ENCODE assay signal across 20 cellular contexts in genomic region chr1:119448112-119448511, GRCh38. TPM values are rescaled to one million over a fixed set of nuclear protein-coding genes. Genes with fewer than 3 reads are reported as not detected.
DNase-seq lines count a peak whose midpoint lies in the region; ATAC-seq, FAIRE-seq and TF ChIP-seq lines count a peak whose summit lies in the region.
"Had no signal": no experiment of that assay in that cellular context is flagged by ENCODE, and none has a peak within 500 bp of the region (broad histone marks: within the 10 kb centered on the region; RNA-seq: fewer than 3 reads in every experiment).

No MANE protein-coding gene starts in this region.

- no peak for ATAC-seq in Panc1
- ATAC-seq in GM18517 (IDR thresholded peaks at IDR 0.05; ENCODE audit: unreplicated experiment), result no peak
- ATAC-seq in left ventricle myocardium superior, result no peak
- ATAC-seq: psoas muscle; stimulated activated naive B cell treated with anti-CD40 and anti-IgM and Interleukin-4, amounts not matched to agents 10 μg/mL and 1 μg/mL and 100 μg/mL, for 72 hours had no signal

- no peak overlapping the region for H3K4me3 ChIP-seq in Panc1 (ENCODE audit: low read depth in 2 of 2, low read length in 2 of 2)
- H3K4me3 ChIP-seq: psoas muscle had no signal

- H3K27me3 ChIP-seq in Panc1 (ENCODE audit: control insufficient read depth, insufficient read depth, low read length), result no peaks in the 10 kb centered on the region; the same call in 1 of the 2 replicates
- H3K27me3 ChIP-seq: BE2C had no signal

- no peak overlapping the region for H3K27ac ChIP-seq in Panc1 (ENCODE audit: low read length)
- H3K27ac ChIP-seq: KMS-11, psoas muscle had no signal

- BruUV-seq in Panc1 (replicated peaks; lab: Mats Ljungman, UMichigan), result no TSS peak

- H3K9me3 ChIP-seq in Panc1 (ENCODE audit: control insufficient read depth, insufficient read depth, low read depth, low read length), result no peaks in the 10 kb centered on the region
- H3K9me3 ChIP-seq: BE2C, psoas muscle had no signal

- CTCF ChIA-PET in Panc1 (lab: Charles Lee), result no interaction called here

- no peak for FAIRE-seq in HTR-8/SVneo (lab: Jason Lieb, UNC)

- DNase-seq in COLO668 (lab: John Stamatoyannopoulos, UW; ENCODE audit: unreplicated experiment), result peak; percentile 18
- peak; percentile 19 for DNase-seq in H4 (ENCODE audit: low spot score)
- DNase-seq in Panc1 (ENCODE audit: low read depth, low spot score), result no peak
- peak; percentile 33 for DNase-seq in iPS-NIHi11 (ENCODE audit: low spot score)
- DNase-seq in left ventricle myocardium superior, result no peak
- DNase-seq in HTR-8/SVneo (ENCODE audit: insufficient read length, low spot score), result no peak
- no peak for DNase-seq in putamen (ENCODE audit: low spot score)
- DNase-seq: activated CD4-positive, alpha-beta T cell treated with anti-CD3 and anti-CD28 coated beads, Interleukin-2, amount 50 U/mL, for 1 hour; BE2C; midbrain; NCI-H2107; OCI-M1; psoas muscle; stimulated activated CD4-positive, alpha-beta T cell treated with anti-CD3 and anti-CD28 coated beads, Interleukin-2, amount 100 ng/mL, for 48 hours; stimulated activated naive B cell treated with anti-CD40 and anti-IgM and Interleukin-4, amounts not matched to agents 10 μg/mL and 1 μg/mL and 100 μg/mL, for 72 hours; T-helper 1 cell had no signal

- intact Hi-C loops in Panc1 (cut with micrococcal nuclease; ENCODE audit: unreplicated experiment) (no loop called here), left ventricle myocardium superior (cut with micrococcal nuclease) (no loop called here)

- POLR2A ChIA-PET in Panc1 (lab: Charles Lee), result no interaction called here

- in situ Hi-C loops in Panc1 (cut with HindIII; ENCODE audit: low pct_unique_long_range_greater_than_20kb, low sequenced_read_pairs), result no loop called here

- H3K36me3 ChIP-seq in Panc1 (ENCODE audit: control insufficient read depth, insufficient read depth, low read length), result no peaks in the 10 kb centered on the region
- H3K36me3 ChIP-seq: BE2C had no signal

- peak; percentile 31 for TF ChIP-seq CTCF in Panc1 (IDR thresholded peaks at IDR 0.05)

- H3K4me1 ChIP-seq in Panc1 (ENCODE audit: control insufficient read depth, insufficient read depth, low read length), result no peaks in the 10 kb centered on the region
- H3K4me1 ChIP-seq: BE2C, psoas muscle had no signal

RNA-seq across cellular contexts. Expression of gene HSD3B2, which starts 33.2 kb away (rescaled TPM):
- not detected in 2 replicates for total RNA-seq in H4 (2014; rRNA removed; shearing (Covaris generic))
- total RNA-seq in Panc1 (2021; ENCODE audit: unreplicated experiment) (1.2 TPM), left ventricle myocardium superior (not detected)
- polyA plus RNA-seq in Panc1 (2012; ENCODE audit: insufficient read length), result not detected
- total RNA-seq: activated T-helper 2 cell treated with anti-CD3 and anti-CD28 coated beads, Interferon-gamma antibody, Interleukin-2, Interleukin-4, amounts not matched to agents 10 μg/mL and 5 μg/mL and 100 μg/mL, durations not matched to agents 14 hours and 24 hours and 36 hours; G401 had no signal
- polyA plus RNA-seq: psoas muscle had no signal

RNA-seq across cellular contexts. Expression of gene HSD3B1, which starts 58.9 kb away (rescaled TPM):
- not detected in 2 replicates for total RNA-seq in H4 (2014; rRNA removed; shearing (Covaris generic))
- not detected for total RNA-seq in Panc1 (2021; ENCODE audit: unreplicated experiment)
- polyA plus RNA-seq in Panc1 (2012; ENCODE audit: insufficient read length), result not detected
- total RNA-seq in left ventricle myocardium superior, result not detected
- total RNA-seq: activated T-helper 2 cell treated with anti-CD3 and anti-CD28 coated beads, Interferon-gamma antibody, Interleukin-2, Interleukin-4, amounts not matched to agents 10 μg/mL and 5 μg/mL and 100 μg/mL, durations not matched to agents 14 hours and 24 hours and 36 hours; G401; psoas muscle had no signal
- polyA plus RNA-seq: psoas muscle had no signal

Comparison
In these comparisons a context has a peak if more than half of its experiments do, and no peak if none do; other contexts are left out.
1. DNase-seq: peak in COLO668 (single experiment), H4 (single experiment) and iPS-NIHi11 (single experiment); none in Panc1 (single experiment), left ventricle myocardium superior (single experiment), HTR-8/SVneo (single experiment) and putamen (single experiment).